Comparison of ENCODE assay signal across 19 cellular contexts in the genomic region with DNA sequence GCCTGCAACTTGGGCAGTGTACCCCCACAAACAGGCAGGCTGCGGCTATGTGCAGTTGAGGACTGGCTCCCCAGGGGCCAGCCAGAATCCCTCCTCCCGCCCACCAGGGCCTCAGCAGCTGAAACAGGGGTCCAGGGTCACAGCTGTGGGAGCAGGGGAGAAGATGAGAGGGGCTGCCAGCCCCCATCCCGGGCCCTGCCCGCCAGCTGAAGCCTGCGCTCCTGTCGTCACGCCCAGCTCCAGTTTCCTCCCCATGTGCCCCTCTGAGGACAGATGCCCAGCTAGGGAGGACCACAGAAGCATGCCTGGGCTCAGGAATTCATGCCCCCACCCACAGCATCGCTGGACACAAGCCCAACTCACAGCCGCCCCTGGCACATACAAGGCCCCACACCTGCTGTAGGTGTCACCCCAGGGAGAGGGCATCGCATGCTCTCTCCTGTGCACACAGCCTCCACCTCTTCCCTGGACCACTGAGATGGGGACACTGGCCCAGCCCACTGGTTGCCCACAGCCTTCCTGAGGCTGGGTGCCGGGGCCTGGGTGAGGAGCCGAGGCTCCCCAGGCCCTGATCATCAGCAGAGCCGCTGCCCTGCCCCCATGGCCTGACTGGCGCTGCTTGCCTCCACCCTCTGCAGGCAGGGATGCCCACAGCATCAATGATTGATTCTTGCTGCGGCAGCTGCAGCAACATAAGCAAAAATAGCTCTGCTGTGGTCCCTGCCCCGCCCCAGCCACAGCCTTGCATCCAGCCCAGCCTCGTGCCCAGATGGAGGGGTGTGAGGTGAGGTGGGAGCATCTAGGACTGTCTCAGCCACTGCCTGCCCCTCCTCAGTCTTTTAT. TPM values are rescaled to one million over a fixed set of nuclear protein-coding genes. Genes with fewer than 3 reads are reported as not detected.
DNase-seq lines count a peak whose midpoint lies in the region; ATAC-seq and TF ChIP-seq lines count a peak whose summit lies in the region.
"Had no signal": no experiment of that assay in that cellular context is flagged by ENCODE, and none has a peak within 500 bp of the region (broad histone marks: within the 10 kb centered on the region; RNA-seq: fewer than 3 reads in every experiment).

No MANE protein-coding gene starts in this region.

- H2BK15ac ChIP-seq in mesenchymal stem cell (ENCODE audit: low read depth, poor library complexity, severe bottlenecking): no peak overlapping the region

- no peak overlapping the region for H4K8ac ChIP-seq in mesenchymal stem cell (ENCODE audit: low read length)

- H3K36me3 Mint-ChIP-seq in activated T-cell treated with anti-CD3 and anti-CD28 coated beads, Interleukin-2, amount 50 U/mL, for 4 hours (ENCODE audit: insufficient read depth): no peaks in the 10 kb centered on the region
- H3K36me3 Mint-ChIP-seq: neural progenitor cell had no signal

- TF ChIP-seq CTCF in right atrium auricular region (IDR thresholded peaks at IDR 0.05): no peak

- H3K27me3 ChIP-seq in right atrium auricular region (no peaks in the 10 kb centered on the region), mesenchymal stem cell (ENCODE audit: control insufficient read depth in 1 of 2, insufficient read depth in 1 of 2, low read length in 2 of 2) (no peaks in the 10 kb centered on the region), aorta (ENCODE audit: control insufficient read depth in 1 of 2, insufficient read depth in 2 of 2, low read length in 1 of 2) (no peaks in the 10 kb centered on the region)

- intact Hi-C loops in cardiac septum (cut with DNase I): no loop called here
- intact Hi-C loops in aorta (cut with DNase I): no loop called here

- H3K4me3 Mint-ChIP-seq in activated T-cell treated with anti-CD3 and anti-CD28 coated beads, Interleukin-2, amount 50 U/mL, for 4 hours: no peak overlapping the region
- H3K4me3 Mint-ChIP-seq: activated B cell treated with CpG ODN at 0.5 μM for 24 hours; activated CD8-positive, alpha-beta T cell treated with anti-CD3 and anti-CD28 coated beads for 36 hours; activated T-helper 17 cell treated with anti-CD3 and anti-CD28 coated beads, Interleukin-2, amount 50 U/mL, for 72 hours; GM23338; immature natural killer cell; neural progenitor cell; stimulated activated naive CD8-positive, alpha-beta T cell treated with anti-CD3 and anti-CD28 coated beads, Interleukin-15, Interleukin-2, amounts not matched to agents 100 ng/mL and 50 ng/mL, for 24 hours had no signal

- H3K4ac ChIP-seq in mesenchymal stem cell (ENCODE audit: low read depth in 1 of 2, low read length in 2 of 2): no peak overlapping the region

- H4K91ac ChIP-seq in mesenchymal stem cell (ENCODE audit: low read length): no peak overlapping the region

- peak overlapping the region; percentile 36 for H2AK5ac ChIP-seq in mesenchymal stem cell (ENCODE audit: low read length, severe bottlenecking)

- H3K4me3 ChIP-seq in right atrium auricular region (no peak overlapping the region), mesenchymal stem cell (ENCODE audit: insufficient read depth in 1 of 2, low read depth in 1 of 2, low read length in 2 of 2) (no peak overlapping the region), aorta (ENCODE audit: low read length in 2 of 2) (no peak overlapping the region)
- H3K4me3 ChIP-seq: GM23338, neural progenitor cell, upper lobe of left lung had no signal

- H3K9me3 Mint-ChIP-seq in activated T-cell treated with anti-CD3 and anti-CD28 coated beads, Interleukin-2, amount 50 U/mL, for 4 hours: no peaks in the 10 kb centered on the region
- H3K9me3 Mint-ChIP-seq: activated B cell treated with CpG ODN at 0.5 μM for 24 hours; activated CD8-positive, alpha-beta T cell treated with anti-CD3 and anti-CD28 coated beads for 36 hours; activated T-helper 17 cell treated with anti-CD3 and anti-CD28 coated beads, Interleukin-2, amount 50 U/mL, for 72 hours; GM23338; immature natural killer cell; neural progenitor cell; stimulated activated naive CD8-positive, alpha-beta T cell treated with anti-CD3 and anti-CD28 coated beads, Interleukin-15, Interleukin-2, amounts not matched to agents 100 ng/mL and 50 ng/mL, for 24 hours had no signal

- H3K14ac ChIP-seq in mesenchymal stem cell (ENCODE audit: low read length in 2 of 2): no peak overlapping the region

- peaks cover 16% of the 10 kb centered on the region for H3K79me1 ChIP-seq in mesenchymal stem cell (replicated peaks; ENCODE audit: low read length, poor library complexity, severe bottlenecking)

- peaks cover 0 to 48% of the 10 kb centered on the region in 2 donors for H3K4me1 ChIP-seq in right atrium auricular region
- peaks cover 63% of the 10 kb centered on the region for H3K4me1 ChIP-seq in mesenchymal stem cell (ENCODE audit: control insufficient read depth, insufficient read depth, low read depth, low read length)
- H3K4me1 ChIP-seq in aorta (ENCODE audit: control insufficient read depth in 1 of 2, insufficient read depth in 2 of 2, low read length in 2 of 2): no peaks in the 10 kb centered on the region

- peaks cover 11% of the 10 kb centered on the region for H3K4me1 Mint-ChIP-seq in activated T-cell treated with anti-CD3 and anti-CD28 coated beads, Interleukin-2, amount 50 U/mL, for 4 hours (ENCODE audit: low read depth)
- H3K4me1 Mint-ChIP-seq: activated T-helper 17 cell treated with anti-CD3 and anti-CD28 coated beads, Interleukin-2, amount 50 U/mL, for 72 hours had no signal

- 85% methylated on average over 17 of the region's 17 CpGs for WGBS in mesenchymal stem cell
- 87 to 93% methylated on average over 15 to 17 of the region's 17 CpGs for WGBS in aorta, 2 donors

- DNase-seq in cardiac septum (ENCODE audit: low spot score) (peak; percentile 64), right atrium auricular region (ENCODE audit: low spot score) (no peak), SHP77 (lab: John Stamatoyannopoulos, UW) (peak; percentile 45 to 78), mesenchymal stem cell (no peak), aorta (peak; percentile 44 to 74), ureter (ENCODE audit: low spot score) (no peak)
- no peak for DNase-seq in activated T-cell treated with anti-CD3 and anti-CD28 coated beads, Interleukin-2, amount 50 U/mL, for 4 hours
- DNase-seq in activated T-cell treated with anti-CD3 and anti-CD28 coated beads, Interleukin-2, amount 50 U/mL, for 48 hours: no peak
- DNase-seq: activated B cell treated with CpG ODN at 0.5 μM for 24 hours; activated CD8-positive, alpha-beta T cell treated with anti-CD3 and anti-CD28 coated beads for 36 hours; immature natural killer cell; NCI-H1417 treated with DMSO at 0.1 percent for 48 hours; NCI-H446 had no signal

- H3K4me2 ChIP-seq in mesenchymal stem cell (ENCODE audit: low read length, poor library complexity, severe bottlenecking): no peak overlapping the region
- H3K4me2 ChIP-seq: GM23338, neural progenitor cell had no signal

- no peak overlapping the region for H3K23ac ChIP-seq in mesenchymal stem cell (ENCODE audit: low read length in 2 of 2)

- H3K36me3 ChIP-seq in right atrium auricular region (no peaks in the 10 kb centered on the region), mesenchymal stem cell (ENCODE audit: control insufficient read depth in 1 of 2, insufficient read depth in 2 of 2, low read depth in 1 of 2, low read length in 2 of 2) (no peaks in the 10 kb centered on the region), aorta (ENCODE audit: control insufficient read depth in 1 of 2, insufficient read depth in 2 of 2, low read length in 1 of 2) (no peaks in the 10 kb centered on the region)
- H3K36me3 ChIP-seq: neural progenitor cell, upper lobe of left lung had no signal

- H3K9ac ChIP-seq in mesenchymal stem cell (ENCODE audit: low read length): no peak overlapping the region
- H3K9ac ChIP-seq: neural progenitor cell had no signal

- H3K27ac ChIP-seq in right atrium auricular region: no peak overlapping the region
- H3K27ac ChIP-seq in mesenchymal stem cell (ENCODE audit: low read length, poor library complexity, severe bottlenecking): no peak overlapping the region
- H3K27ac ChIP-seq in aorta (ENCODE audit: low read depth in 1 of 2, low read length in 2 of 2): no peak overlapping the region
- H3K27ac ChIP-seq: neural progenitor cell, upper lobe of left lung had no signal

- no peak overlapping the region for H2AFZ ChIP-seq in mesenchymal stem cell (ENCODE audit: low read depth, low read length)
- H2AFZ ChIP-seq: GM23338, neural progenitor cell had no signal

- H2BK5ac ChIP-seq in mesenchymal stem cell (ENCODE audit: low read depth, low read length, poor library complexity, severe bottlenecking): no peak overlapping the region

- H3K27me3 Mint-ChIP-seq in activated T-cell treated with anti-CD3 and anti-CD28 coated beads, Interleukin-2, amount 50 U/mL, for 4 hours (ENCODE audit: low read depth): peaks cover 20% of the 10 kb centered on the region

- no peak overlapping the region for H2BK120ac ChIP-seq in mesenchymal stem cell (ENCODE audit: low read depth, low read length)

- ATAC-seq in aorta (ENCODE audit: low FRiP score): no peak
- ATAC-seq in activated T-cell treated with anti-CD3 and anti-CD28 coated beads, Interleukin-2, amount 50 U/mL, for 4 hours: no peak
- ATAC-seq: activated CD8-positive, alpha-beta T cell treated with anti-CD3 and anti-CD28 coated beads for 36 hours; activated T-helper 17 cell treated with anti-CD3 and anti-CD28 coated beads, Interleukin-2, amount 50 U/mL, for 72 hours; GM23338 had no signal

- H3K9me3 ChIP-seq in right atrium auricular region: no peaks in the 10 kb centered on the region
- no peaks in the 10 kb centered on the region for H3K9me3 ChIP-seq in mesenchymal stem cell (ENCODE audit: control insufficient read depth, low read length)
- H3K9me3 ChIP-seq in aorta (ENCODE audit: control insufficient read depth, low read length): no peaks in the 10 kb centered on the region
- H3K9me3 ChIP-seq: upper lobe of left lung had no signal

- no peak overlapping the region for H2BK12ac ChIP-seq in mesenchymal stem cell (ENCODE audit: low read length in 2 of 2)

- no peak overlapping the region for H3K18ac ChIP-seq in mesenchymal stem cell (ENCODE audit: low read depth in 1 of 2, low read length in 2 of 2)

RNA-seq across cellular contexts. Expression of a gene that starts 3.7 kb away (rescaled TPM):
- total RNA-seq in cardiac septum (2.7 TPM), right atrium auricular region (1 to 10 TPM; 2.0 to 2.2 TPM), aorta (1 to 10 TPM; 2.6 to 5.1 TPM), ureter (17.3 TPM)
- 5.1 TPM for polyA plus RNA-seq in mesenchymal stem cell (2013, experiment 1 of 2)
- polyA plus RNA-seq in mesenchymal stem cell (2013, experiment 2 of 2): 5.4 TPM
- 10 to 100 TPM in 1 of 2 donors, 1 to 10 TPM in 1; 1.8 to 10.2 TPM for polyA plus RNA-seq in aorta
- total RNA-seq in activated T-cell treated with anti-CD3 and anti-CD28 coated beads, Interleukin-2, amount 50 U/mL, for 4 hours: 1 to 10 TPM; 2.9 to 3.8 (median 3.3) TPM

RNA-seq across cellular contexts. Expression of a gene that starts 3.7 kb away (rescaled TPM):
- total RNA-seq in cardiac septum: 4.6 TPM
- total RNA-seq in right atrium auricular region: 10 to 100 TPM in 1 of 2 donors, 1 to 10 TPM in 1; 5.7 to 11.8 TPM
- polyA plus RNA-seq in mesenchymal stem cell (2013, experiment 1 of 2): 21.6 TPM
- polyA plus RNA-seq in mesenchymal stem cell (2013, experiment 2 of 2): 19.4 TPM
- 10 to 100 TPM; 25.5 to 61.3 TPM for total RNA-seq in aorta
- 10 to 100 TPM in 1 of 2 donors, 1 to 10 TPM in 1; 4.6 to 10.6 TPM for polyA plus RNA-seq in aorta
- under 1 TPM; under 0.01 to 0.08 (median 0.05) TPM for total RNA-seq in activated T-cell treated with anti-CD3 and anti-CD28 coated beads, Interleukin-2, amount 50 U/mL, for 4 hours
- total RNA-seq in ureter: 34.5 TPM
- total RNA-seq: activated B cell treated with CpG ODN at 0.5 μM for 24 hours had no signal
- polyA plus RNA-seq: immature natural killer cell had no signal

RNA-seq across cellular contexts. Expression of a gene that starts 39.0 kb away (rescaled TPM):
- total RNA-seq in cardiac septum (2.3 TPM), right atrium auricular region (1 to 10 TPM; 3.3 to 5.1 TPM), aorta (1 to 10 TPM; 4.1 to 5.9 TPM), ureter (8.1 TPM)
- 8.8 TPM for polyA plus RNA-seq in mesenchymal stem cell (2013, experiment 1 of 2)
- polyA plus RNA-seq in mesenchymal stem cell (2013, experiment 2 of 2): 8.9 TPM
- 1 to 10 TPM; 3.0 to 3.7 TPM for polyA plus RNA-seq in aorta
- 10 to 100 TPM; 55.1 to 72.2 (median 58.3) TPM for total RNA-seq in activated T-cell treated with anti-CD3 and anti-CD28 coated beads, Interleukin-2, amount 50 U/mL, for 4 hours

RNA-seq across cellular contexts. Expression of a gene that starts 57.2 kb away (rescaled TPM):
- total RNA-seq in cardiac septum (0.51 TPM), right atrium auricular region (under 1 TPM in 1 of 2 donors, not detected in 1; 0.08 TPM), aorta (1 to 10 TPM in 1 of 2 donors, under 1 TPM in 1; 0.62 to 1.7 TPM), ureter (2.6 TPM)
- polyA plus RNA-seq in mesenchymal stem cell (2013, experiment 1 of 2): 0.01 TPM
- not detected for polyA plus RNA-seq in mesenchymal stem cell (2013, experiment 2 of 2)
- polyA plus RNA-seq in aorta: under 1 TPM in 1 of 2 donors, not detected in 1; 0.38 TPM
- total RNA-seq in activated T-cell treated with anti-CD3 and anti-CD28 coated beads, Interleukin-2, amount 50 U/mL, for 4 hours: under 1 TPM in 1 of 3 donors, not detected in 2; 0.08 TPM
- total RNA-seq: activated CD8-positive, alpha-beta T cell treated with anti-CD3 and anti-CD28 coated beads for 36 hours; activated T-helper 17 cell treated with anti-CD3 and anti-CD28 coated beads, Interleukin-2, amount 50 U/mL, for 72 hours; GM23338 had no signal
- polyA plus RNA-seq: fibroblast of lung, GM23338 had no signal

Comparison
In these comparisons a context has a peak if more than half of its experiments do, and no peak if none do; other contexts are left out.
1. DNase-seq: peak in cardiac septum (single experiment), SHP77 (2 of 2) and aorta (2 of 2); none in right atrium auricular region (single experiment), mesenchymal stem cell (single experiment), activated T-cell treated with anti-CD3 and anti-CD28 coated beads, Interleukin-2, amount 50 U/mL, for 4 hours (single experiment), ureter (single experiment) and activated T-cell treated with anti-CD3 and anti-CD28 coated beads, Interleukin-2, amount 50 U/mL, for 48 hours (0 of 2).